2 cellular contexts compared by ENCODE assay signal in the genomic region with DNA sequence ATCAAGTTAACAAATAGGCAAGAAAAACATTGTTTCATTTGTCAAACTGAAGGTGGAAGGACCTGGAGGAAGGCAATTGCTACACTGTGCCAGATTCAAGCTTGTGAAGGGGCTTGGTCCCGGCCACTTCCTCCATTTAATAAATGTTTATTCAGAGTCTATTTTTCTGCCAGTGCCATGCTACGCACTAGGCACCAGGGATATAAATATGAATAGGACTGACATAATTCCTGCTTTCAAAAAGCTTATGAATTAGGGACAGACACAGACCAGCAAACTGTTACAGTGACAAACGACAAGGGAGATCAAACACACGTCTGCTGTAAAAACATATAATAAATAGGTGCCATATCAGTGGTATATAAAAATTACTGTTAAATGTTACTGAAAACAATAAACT.
TF ChIP-seq lines count a peak whose summit lies in the region.

No MANE protein-coding gene starts in this region.

TF ChIP-seq in A549, 52 proteins besides CTCF, POLR2A, EP300 and RAD21:
- no peak for TF ChIP-seq NPAS2 (CRISPR knock-in tag; IDR thresholded peaks at IDR 0.05; ENCODE audit: borderline replicate concordance)

TF ChIP-seq in HepG2, 621 proteins besides CTCF, POLR2A, EP300 and RAD21:
- TF ChIP-seq, protein P1, sequence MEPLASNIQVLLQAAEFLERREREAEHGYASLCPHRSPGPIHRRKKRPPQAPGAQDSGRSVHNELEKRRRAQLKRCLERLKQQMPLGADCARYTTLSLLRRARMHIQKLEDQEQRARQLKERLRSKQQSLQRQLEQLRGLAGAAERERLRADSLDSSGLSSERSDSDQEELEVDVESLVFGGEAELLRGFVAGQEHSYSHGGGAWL (CRISPR knock-in tag; IDR thresholded peaks at IDR 0.05): no peak
- TF ChIP-seq RCOR2 (CRISPR knock-in tag; IDR thresholded peaks at IDR 0.05): no peak
- TF ChIP-seq ZBTB8A (CRISPR knock-in tag; IDR thresholded peaks at IDR 0.05; ENCODE audit: borderline replicate concordance, low read depth): no peak
- TF ChIP-seq, protein P2, sequence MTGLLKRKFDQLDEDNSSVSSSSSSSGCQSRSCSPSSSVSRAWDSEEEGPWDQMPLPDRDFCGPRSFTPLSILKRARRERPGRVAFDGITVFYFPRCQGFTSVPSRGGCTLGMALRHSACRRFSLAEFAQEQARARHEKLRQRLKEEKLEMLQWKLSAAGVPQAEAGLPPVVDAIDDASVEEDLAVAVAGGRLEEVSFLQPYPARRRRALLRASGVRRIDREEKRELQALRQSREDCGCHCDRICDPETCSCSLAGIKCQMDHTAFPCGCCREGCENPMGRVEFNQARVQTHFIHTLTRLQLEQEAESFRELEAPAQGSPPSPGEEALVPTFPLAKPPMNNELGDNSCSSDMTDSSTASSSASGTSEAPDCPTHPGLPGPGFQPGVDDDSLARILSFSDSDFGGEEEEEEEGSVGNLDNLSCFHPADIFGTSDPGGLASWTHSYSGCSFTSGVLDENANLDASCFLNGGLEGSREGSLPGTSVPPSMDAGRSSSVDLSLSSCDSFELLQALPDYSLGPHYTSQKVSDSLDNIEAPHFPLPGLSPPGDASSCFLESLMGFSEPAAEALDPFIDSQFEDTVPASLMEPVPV (CRISPR knock-in tag; IDR thresholded peaks at IDR 0.05): no peak
- TF ChIP-seq, protein P3, sequence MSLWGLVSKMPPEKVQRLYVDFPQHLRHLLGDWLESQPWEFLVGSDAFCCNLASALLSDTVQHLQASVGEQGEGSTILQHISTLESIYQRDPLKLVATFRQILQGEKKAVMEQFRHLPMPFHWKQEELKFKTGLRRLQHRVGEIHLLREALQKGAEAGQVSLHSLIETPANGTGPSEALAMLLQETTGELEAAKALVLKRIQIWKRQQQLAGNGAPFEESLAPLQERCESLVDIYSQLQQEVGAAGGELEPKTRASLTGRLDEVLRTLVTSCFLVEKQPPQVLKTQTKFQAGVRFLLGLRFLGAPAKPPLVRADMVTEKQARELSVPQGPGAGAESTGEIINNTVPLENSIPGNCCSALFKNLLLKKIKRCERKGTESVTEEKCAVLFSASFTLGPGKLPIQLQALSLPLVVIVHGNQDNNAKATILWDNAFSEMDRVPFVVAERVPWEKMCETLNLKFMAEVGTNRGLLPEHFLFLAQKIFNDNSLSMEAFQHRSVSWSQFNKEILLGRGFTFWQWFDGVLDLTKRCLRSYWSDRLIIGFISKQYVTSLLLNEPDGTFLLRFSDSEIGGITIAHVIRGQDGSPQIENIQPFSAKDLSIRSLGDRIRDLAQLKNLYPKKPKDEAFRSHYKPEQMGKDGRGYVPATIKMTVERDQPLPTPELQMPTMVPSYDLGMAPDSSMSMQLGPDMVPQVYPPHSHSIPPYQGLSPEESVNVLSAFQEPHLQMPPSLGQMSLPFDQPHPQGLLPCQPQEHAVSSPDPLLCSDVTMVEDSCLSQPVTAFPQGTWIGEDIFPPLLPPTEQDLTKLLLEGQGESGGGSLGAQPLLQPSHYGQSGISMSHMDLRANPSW (CRISPR knock-in tag; IDR thresholded peaks at IDR 0.05; ENCODE audit: borderline replicate concordance): no peak
- TF ChIP-seq, protein P4, sequence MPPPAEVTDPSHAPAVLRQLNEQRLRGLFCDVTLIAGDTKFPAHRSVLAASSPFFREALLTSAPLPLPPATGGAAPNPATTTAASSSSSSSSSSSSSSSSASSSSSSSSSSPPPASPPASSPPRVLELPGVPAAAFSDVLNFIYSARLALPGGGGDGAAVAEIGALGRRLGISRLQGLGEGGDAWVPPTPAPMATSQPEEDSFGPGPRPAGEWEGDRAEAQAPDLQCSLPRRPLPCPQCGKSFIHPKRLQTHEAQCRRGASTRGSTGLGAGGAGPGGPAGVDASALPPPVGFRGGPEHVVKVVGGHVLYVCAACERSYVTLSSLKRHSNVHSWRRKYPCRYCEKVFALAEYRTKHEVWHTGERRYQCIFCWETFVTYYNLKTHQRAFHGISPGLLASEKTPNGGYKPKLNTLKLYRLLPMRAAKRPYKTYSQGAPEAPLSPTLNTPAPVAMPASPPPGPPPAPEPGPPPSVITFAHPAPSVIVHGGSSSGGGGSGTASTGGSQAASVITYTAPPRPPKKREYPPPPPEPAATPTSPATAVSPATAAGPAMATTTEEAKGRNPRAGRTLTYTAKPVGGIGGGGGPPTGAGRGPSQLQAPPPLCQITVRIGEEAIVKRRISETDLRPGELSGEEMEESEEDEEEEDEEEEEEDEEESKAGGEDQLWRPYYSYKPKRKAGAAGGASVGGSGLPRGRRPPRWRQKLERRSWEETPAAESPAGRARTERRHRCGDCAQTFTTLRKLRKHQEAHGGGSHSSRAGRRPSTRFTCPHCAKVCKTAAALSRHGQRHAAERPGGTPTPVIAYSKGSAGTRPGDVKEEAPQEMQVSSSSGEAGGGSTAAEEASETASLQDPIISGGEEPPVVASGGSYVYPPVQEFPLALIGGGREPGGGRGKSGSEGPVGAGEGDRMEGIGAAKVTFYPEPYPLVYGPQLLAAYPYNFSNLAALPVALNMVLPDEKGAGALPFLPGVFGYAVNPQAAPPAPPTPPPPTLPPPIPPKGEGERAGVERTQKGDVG (CRISPR knock-in tag; IDR thresholded peaks at IDR 0.05; ENCODE audit: borderline replicate concordance): no peak
- no peak for TF ChIP-seq KDM5A (IDR thresholded peaks at IDR 0.05; ENCODE audit: borderline replicate concordance, low read length)
- no peak for TF ChIP-seq SP1 (IDR thresholded peaks at IDR 0.05)
- no peak for TF ChIP-seq SP1 (CRISPR knock-in tag; IDR thresholded peaks at IDR 0.05)
- TF ChIP-seq, protein P5, sequence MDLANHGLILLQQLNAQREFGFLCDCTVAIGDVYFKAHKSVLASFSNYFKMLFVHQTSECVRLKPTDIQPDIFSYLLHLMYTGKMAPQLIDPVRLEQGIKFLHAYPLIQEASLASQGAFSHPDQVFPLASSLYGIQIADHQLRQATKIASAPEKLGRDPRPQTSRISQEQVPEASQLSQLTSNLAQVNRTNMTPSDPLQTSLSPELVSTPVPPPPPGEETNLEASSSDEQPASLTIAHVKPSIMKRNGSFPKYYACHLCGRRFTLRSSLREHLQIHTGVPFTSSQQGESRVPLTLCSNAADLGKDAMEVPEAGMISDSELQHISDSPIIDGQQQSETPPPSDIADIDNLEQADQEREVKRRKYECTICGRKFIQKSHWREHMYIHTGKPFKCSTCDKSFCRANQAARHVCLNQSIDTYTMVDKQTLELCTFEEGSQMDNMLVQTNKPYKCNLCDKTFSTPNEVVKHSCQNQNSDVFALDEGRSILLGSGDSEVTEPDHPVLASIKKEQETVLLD (CRISPR knock-in tag; IDR thresholded peaks at IDR 0.05; ENCODE audit: low read depth): no peak
- no peak for TF ChIP-seq KDM2A (CRISPR knock-in tag; IDR thresholded peaks at IDR 0.05; ENCODE audit: borderline replicate concordance, low read depth)
- TF ChIP-seq, protein P6, sequence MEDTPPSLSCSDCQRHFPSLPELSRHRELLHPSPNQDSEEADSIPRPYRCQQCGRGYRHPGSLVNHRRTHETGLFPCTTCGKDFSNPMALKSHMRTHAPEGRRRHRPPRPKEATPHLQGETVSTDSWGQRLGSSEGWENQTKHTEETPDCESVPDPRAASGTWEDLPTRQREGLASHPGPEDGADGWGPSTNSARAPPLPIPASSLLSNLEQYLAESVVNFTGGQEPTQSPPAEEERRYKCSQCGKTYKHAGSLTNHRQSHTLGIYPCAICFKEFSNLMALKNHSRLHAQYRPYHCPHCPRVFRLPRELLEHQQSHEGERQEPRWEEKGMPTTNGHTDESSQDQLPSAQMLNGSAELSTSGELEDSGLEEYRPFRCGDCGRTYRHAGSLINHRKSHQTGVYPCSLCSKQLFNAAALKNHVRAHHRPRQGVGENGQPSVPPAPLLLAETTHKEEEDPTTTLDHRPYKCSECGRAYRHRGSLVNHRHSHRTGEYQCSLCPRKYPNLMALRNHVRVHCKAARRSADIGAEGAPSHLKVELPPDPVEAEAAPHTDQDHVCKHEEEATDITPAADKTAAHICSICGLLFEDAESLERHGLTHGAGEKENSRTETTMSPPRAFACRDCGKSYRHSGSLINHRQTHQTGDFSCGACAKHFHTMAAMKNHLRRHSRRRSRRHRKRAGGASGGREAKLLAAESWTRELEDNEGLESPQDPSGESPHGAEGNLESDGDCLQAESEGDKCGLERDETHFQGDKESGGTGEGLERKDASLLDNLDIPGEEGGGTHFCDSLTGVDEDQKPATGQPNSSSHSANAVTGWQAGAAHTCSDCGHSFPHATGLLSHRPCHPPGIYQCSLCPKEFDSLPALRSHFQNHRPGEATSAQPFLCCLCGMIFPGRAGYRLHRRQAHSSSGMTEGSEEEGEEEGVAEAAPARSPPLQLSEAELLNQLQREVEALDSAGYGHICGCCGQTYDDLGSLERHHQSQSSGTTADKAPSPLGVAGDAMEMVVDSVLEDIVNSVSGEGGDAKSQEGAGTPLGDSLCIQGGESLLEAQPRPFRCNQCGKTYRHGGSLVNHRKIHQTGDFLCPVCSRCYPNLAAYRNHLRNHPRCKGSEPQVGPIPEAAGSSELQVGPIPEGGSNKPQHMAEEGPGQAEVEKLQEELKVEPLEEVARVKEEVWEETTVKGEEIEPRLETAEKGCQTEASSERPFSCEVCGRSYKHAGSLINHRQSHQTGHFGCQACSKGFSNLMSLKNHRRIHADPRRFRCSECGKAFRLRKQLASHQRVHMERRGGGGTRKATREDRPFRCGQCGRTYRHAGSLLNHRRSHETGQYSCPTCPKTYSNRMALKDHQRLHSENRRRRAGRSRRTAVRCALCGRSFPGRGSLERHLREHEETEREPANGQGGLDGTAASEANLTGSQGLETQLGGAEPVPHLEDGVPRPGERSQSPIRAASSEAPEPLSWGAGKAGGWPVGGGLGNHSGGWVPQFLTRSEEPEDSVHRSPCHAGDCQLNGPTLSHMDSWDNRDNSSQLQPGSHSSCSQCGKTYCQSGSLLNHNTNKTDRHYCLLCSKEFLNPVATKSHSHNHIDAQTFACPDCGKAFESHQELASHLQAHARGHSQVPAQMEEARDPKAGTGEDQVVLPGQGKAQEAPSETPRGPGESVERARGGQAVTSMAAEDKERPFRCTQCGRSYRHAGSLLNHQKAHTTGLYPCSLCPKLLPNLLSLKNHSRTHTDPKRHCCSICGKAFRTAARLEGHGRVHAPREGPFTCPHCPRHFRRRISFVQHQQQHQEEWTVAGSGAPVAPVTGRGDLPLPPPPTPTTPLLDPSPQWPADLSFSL (CRISPR knock-in tag; IDR thresholded peaks at IDR 0.05): no peak
- TF ChIP-seq, protein P7, sequence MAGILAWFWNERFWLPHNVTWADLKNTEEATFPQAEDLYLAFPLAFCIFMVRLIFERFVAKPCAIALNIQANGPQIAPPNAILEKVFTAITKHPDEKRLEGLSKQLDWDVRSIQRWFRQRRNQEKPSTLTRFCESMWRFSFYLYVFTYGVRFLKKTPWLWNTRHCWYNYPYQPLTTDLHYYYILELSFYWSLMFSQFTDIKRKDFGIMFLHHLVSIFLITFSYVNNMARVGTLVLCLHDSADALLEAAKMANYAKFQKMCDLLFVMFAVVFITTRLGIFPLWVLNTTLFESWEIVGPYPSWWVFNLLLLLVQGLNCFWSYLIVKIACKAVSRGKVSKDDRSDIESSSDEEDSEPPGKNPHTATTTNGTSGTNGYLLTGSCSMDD (CRISPR knock-in tag; IDR thresholded peaks at IDR 0.05): no peak
- no peak for TF ChIP-seq SIX4 (CRISPR knock-in tag; IDR thresholded peaks at IDR 0.05)
- TF ChIP-seq, protein P8, sequence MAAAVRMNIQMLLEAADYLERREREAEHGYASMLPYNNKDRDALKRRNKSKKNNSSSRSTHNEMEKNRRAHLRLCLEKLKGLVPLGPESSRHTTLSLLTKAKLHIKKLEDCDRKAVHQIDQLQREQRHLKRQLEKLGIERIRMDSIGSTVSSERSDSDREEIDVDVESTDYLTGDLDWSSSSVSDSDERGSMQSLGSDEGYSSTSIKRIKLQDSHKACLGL (CRISPR knock-in tag; IDR thresholded peaks at IDR 0.05): no peak
- TF ChIP-seq CCDC6 (CRISPR knock-in tag; IDR thresholded peaks at IDR 0.05): no peak
- TF ChIP-seq GTF3A (CRISPR knock-in tag; conservative IDR thresholded peaks at IDR 0.05): no peak
- no peak for TF ChIP-seq ZBTB38 (CRISPR knock-in tag; IDR thresholded peaks at IDR 0.05)
- TF ChIP-seq GPN1 (CRISPR knock-in tag; IDR thresholded peaks at IDR 0.05; ENCODE audit: borderline replicate concordance): no peak
- no peak for TF ChIP-seq CREB1 (IDR thresholded peaks at IDR 0.05)
- no peak for TF ChIP-seq CREB1 (CRISPR knock-in tag; IDR thresholded peaks at IDR 0.05)
- TF ChIP-seq REXO4 (CRISPR knock-in tag; IDR thresholded peaks at IDR 0.05; ENCODE audit: borderline replicate concordance): no peak
